Comparison of ENCODE assay signal across 2 cellular contexts in the genomic region with DNA sequence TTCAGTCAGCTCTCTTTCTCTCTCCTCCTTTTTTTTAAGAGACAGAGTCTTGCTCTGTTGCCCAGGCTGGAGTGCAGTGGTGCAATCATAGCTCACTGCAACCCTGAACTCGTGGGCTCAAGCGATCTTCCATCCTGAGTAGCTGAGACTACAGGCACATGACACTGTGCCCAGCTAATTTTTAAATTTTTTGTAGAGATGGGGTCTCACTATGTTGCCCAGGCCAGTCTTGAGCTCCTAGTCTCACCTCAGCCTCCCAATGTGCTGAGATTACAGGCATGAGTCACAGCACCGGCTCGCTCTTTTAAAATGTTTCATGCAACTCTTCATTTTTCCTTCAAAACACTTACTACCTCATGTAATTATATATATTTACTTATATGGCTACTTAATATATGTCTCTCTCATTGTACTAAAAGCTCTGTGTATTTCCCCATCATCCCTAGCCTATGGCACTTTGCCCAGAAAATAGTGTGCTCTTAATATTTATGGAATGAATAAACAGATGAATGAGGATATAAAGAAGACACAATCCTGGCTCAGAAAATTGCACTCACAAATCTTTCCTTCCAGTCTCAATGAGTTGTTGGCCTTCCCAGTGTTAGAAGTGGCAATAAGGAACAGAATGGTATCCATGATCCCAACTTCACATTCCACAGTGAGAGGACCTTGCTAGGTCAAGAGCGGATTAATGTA.
A peak's percentile ranks its signal among the peaks of the same experiment; 100 is the strongest.
TF ChIP-seq lines count a peak whose summit lies in the region.

No MANE protein-coding gene starts in this region.

TF ChIP-seq in SK-N-SH treated with all-trans-retinoic acid at 6 μM for 48 hours, 23 proteins besides CTCF, POLR2A, EP300 and RAD21 (continued from another document):
- TF ChIP-seq, protein P1, sequence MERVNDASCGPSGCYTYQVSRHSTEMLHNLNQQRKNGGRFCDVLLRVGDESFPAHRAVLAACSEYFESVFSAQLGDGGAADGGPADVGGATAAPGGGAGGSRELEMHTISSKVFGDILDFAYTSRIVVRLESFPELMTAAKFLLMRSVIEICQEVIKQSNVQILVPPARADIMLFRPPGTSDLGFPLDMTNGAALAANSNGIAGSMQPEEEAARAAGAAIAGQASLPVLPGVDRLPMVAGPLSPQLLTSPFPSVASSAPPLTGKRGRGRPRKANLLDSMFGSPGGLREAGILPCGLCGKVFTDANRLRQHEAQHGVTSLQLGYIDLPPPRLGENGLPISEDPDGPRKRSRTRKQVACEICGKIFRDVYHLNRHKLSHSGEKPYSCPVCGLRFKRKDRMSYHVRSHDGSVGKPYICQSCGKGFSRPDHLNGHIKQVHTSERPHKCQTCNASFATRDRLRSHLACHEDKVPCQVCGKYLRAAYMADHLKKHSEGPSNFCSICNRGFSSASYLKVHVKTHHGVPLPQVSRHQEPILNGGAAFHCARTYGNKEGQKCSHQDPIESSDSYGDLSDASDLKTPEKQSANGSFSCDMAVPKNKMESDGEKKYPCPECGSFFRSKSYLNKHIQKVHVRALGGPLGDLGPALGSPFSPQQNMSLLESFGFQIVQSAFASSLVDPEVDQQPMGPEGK (CRISPR knock-in tag; IDR thresholded peaks at IDR 0.05; ENCODE audit: borderline replicate concordance): no peak
- TF ChIP-seq ISL1 (CRISPR knock-in tag; IDR thresholded peaks at IDR 0.05): 0 out of 2 replicates have a peak, but pooled peaks have one; percentile 11
- no peak for TF ChIP-seq ESRRG (CRISPR knock-in tag; IDR thresholded peaks at IDR 0.05)
- TF ChIP-seq ZFP3 (CRISPR knock-in tag; IDR thresholded peaks at IDR 0.05): peak; percentile 80; the same call in 1 of the 2 replicates

TF ChIP-seq in SK-N-SH, 30 proteins besides CTCF, POLR2A, EP300 and RAD21 (continued from another document):
- TF ChIP-seq, protein P2, sequence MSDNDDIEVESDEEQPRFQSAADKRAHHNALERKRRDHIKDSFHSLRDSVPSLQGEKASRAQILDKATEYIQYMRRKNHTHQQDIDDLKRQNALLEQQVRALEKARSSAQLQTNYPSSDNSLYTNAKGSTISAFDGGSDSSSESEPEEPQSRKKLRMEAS (IDR thresholded peaks at IDR 0.05; ENCODE audit: low read depth): no peak
- TF ChIP-seq ELF1 (IDR thresholded peaks at IDR 0.05): no peak
- no peak for TF ChIP-seq JUND (IDR thresholded peaks at IDR 0.05)
- TF ChIP-seq TCF12 (IDR thresholded peaks at IDR 0.05): no peak
- TF ChIP-seq, protein P3, sequence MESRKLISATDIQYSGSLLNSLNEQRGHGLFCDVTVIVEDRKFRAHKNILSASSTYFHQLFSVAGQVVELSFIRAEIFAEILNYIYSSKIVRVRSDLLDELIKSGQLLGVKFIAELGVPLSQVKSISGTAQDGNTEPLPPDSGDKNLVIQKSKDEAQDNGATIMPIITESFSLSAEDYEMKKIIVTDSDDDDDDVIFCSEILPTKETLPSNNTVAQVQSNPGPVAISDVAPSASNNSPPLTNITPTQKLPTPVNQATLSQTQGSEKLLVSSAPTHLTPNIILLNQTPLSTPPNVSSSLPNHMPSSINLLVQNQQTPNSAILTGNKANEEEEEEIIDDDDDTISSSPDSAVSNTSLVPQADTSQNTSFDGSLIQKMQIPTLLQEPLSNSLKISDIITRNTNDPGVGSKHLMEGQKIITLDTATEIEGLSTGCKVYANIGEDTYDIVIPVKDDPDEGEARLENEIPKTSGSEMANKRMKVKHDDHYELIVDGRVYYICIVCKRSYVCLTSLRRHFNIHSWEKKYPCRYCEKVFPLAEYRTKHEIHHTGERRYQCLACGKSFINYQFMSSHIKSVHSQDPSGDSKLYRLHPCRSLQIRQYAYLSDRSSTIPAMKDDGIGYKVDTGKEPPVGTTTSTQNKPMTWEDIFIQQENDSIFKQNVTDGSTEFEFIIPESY (IDR thresholded peaks at IDR 0.05; ENCODE audit: borderline replicate concordance, low read depth): no peak
- TF ChIP-seq SMC3 (IDR thresholded peaks at IDR 0.05; ENCODE audit: low read depth, low read length): no peak
- no peak for TF ChIP-seq MXI1 (IDR thresholded peaks at IDR 0.05; ENCODE audit: low read depth, low read length)
- no peak for TF ChIP-seq YY1 (IDR thresholded peaks at IDR 0.05; ENCODE audit: low read depth)
- TF ChIP-seq, protein P4, sequence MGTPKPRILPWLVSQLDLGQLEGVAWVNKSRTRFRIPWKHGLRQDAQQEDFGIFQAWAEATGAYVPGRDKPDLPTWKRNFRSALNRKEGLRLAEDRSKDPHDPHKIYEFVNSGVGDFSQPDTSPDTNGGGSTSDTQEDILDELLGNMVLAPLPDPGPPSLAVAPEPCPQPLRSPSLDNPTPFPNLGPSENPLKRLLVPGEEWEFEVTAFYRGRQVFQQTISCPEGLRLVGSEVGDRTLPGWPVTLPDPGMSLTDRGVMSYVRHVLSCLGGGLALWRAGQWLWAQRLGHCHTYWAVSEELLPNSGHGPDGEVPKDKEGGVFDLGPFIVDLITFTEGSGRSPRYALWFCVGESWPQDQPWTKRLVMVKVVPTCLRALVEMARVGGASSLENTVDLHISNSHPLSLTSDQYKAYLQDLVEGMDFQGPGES (IDR thresholded peaks at IDR 0.05; ENCODE audit: low read depth, low read length): no peak
- no peak for TF ChIP-seq FOXM1 (IDR thresholded peaks at IDR 0.05; ENCODE audit: low read depth)
- no peak for TF ChIP-seq GATA2 (CRISPR knock-in tag; IDR thresholded peaks at IDR 0.05)
- TF ChIP-seq, protein P5, sequence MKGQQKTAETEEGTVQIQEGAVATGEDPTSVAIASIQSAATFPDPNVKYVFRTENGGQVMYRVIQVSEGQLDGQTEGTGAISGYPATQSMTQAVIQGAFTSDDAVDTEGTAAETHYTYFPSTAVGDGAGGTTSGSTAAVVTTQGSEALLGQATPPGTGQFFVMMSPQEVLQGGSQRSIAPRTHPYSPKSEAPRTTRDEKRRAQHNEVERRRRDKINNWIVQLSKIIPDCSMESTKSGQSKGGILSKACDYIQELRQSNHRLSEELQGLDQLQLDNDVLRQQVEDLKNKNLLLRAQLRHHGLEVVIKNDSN (IDR thresholded peaks at IDR 0.05; ENCODE audit: borderline replicate concordance, low read depth): no peak
- TF ChIP-seq EZH2phosphoT487 (IDR thresholded peaks at IDR 0.05; ENCODE audit: borderline replicate concordance, low read depth): no peak
- TF ChIP-seq RFX5 (IDR thresholded peaks at IDR 0.05; ENCODE audit: low read length): no peak
